10 cellular contexts compared by ENCODE assay signal in genomic region chr11:1335264-1335810, GRCh38. TPM values are rescaled to one million over a fixed set of nuclear protein-coding genes. Genes with fewer than 3 reads are reported as not detected.
DNase-seq lines count a peak whose midpoint lies in the region; ATAC-seq lines count a peak whose summit lies in the region.
"Had no signal": no experiment of that assay in that cellular context is flagged by ENCODE, and none has a peak within 500 bp of the region (broad histone marks: within the 10 kb centered on the region; RNA-seq: fewer than 3 reads in every experiment).

No MANE protein-coding gene starts in this region.

- no peak for DNase-seq in natural killer cell treated with Interleukin-12 subunit alpha and Interleukin-12 subunit beta and Interleukin-15 and Interleukin-18, amount 100 ng/mL, for 72 hours (ENCODE audit: low spot score)
- DNase-seq in NCI-H82 (lab: John Stamatoyannopoulos, UW) (no peak), epidermal melanocyte (ENCODE audit: insufficient read length, low spot score) (no peak)
- DNase-seq: GDM1 had no signal

- peak overlapping the region; percentile 88 to 99 (median 94); a peak in 21 of 22 replicates for H3K27ac ChIP-seq in BLaER1 treated with 17β-estradiol and CSF1 and Interleukin-3, amounts not matched to agents 10 nM and 100 nM
- peak overlapping the region; percentile 20 for H3K27ac ChIP-seq in KOPT-K1 (ENCODE audit: low read depth, low read length, poor library complexity, severe bottlenecking)
- H3K27ac ChIP-seq: SJSA1 had no signal

- peak overlapping the region; percentile 31 to 67 (median 51); a peak in 19 of 20 replicates for H3K4me3 ChIP-seq in BLaER1 treated with 17β-estradiol and CSF1 and Interleukin-3, amounts not matched to agents 10 nM and 100 nM

- H3K9me3 ChIP-seq in BLaER1 treated with 17β-estradiol and CSF1 and Interleukin-3, amounts not matched to agents 10 nM and 100 nM (replicated peaks in 1 of 11) = peaks cover 18 to 77% (median 43%) of the 10 kb centered on the region in 11 experiments; a peak in 21 of 22 replicates
- peaks cover 10% of the 10 kb centered on the region for H3K9me3 ChIP-seq in KOPT-K1 (ENCODE audit: insufficient read depth, low read length, poor library complexity, severe bottlenecking)
- H3K9me3 ChIP-seq: SJSA1 had no signal

- peaks cover 24% of the 10 kb centered on the region for H3K4me1 Mint-ChIP-seq in dendritic cell treated with granulocyte-macrophage colony-stimulating factor and Interleukin-4, amounts not matched to agents 40 ng/mL and 50 ng/mL, for 4 days (ENCODE audit: low read depth)
- peaks cover 18 to 19% of the 10 kb centered on the region in 2 donors for H3K4me1 Mint-ChIP-seq in natural killer cell treated with Interleukin-12 subunit alpha and Interleukin-12 subunit beta and Interleukin-15 and Interleukin-18, amount 100 ng/mL, for 72 hours (ENCODE audit: low read depth in 2 of 2)

- H3K9ac ChIP-seq in BLaER1 treated with 17β-estradiol and CSF1 and Interleukin-3, amounts not matched to agents 10 nM and 100 nM = peak overlapping the region; percentile 72 to 87 (median 85); a peak in 21 of 22 replicates

- H3K27me3 ChIP-seq in BLaER1 treated with 17β-estradiol and CSF1 and Interleukin-3, amounts not matched to agents 10 nM and 100 nM = no peaks in the 10 kb centered on the region
- H3K27me3 ChIP-seq: SJSA1 had no signal

- H3K9me3 Mint-ChIP-seq in dendritic cell treated with granulocyte-macrophage colony-stimulating factor and Interleukin-4, amounts not matched to agents 40 ng/mL and 50 ng/mL, for 4 days = peaks cover 9% of the 10 kb centered on the region
- peaks cover 4% of the 10 kb centered on the region for H3K9me3 Mint-ChIP-seq in natural killer cell treated with Interleukin-12 subunit alpha and Interleukin-12 subunit beta and Interleukin-15 and Interleukin-18, amount 100 ng/mL, for 72 hours

- H3K4me1 ChIP-seq in BLaER1 treated with 17β-estradiol and CSF1 and Interleukin-3, amounts not matched to agents 10 nM and 100 nM = peaks cover 22 to 65% (median 46%) of the 10 kb centered on the region in 10 experiments

- H3K36me3 Mint-ChIP-seq in dendritic cell treated with granulocyte-macrophage colony-stimulating factor and Interleukin-4, amounts not matched to agents 40 ng/mL and 50 ng/mL, for 4 days (ENCODE audit: low read depth) = no peaks in the 10 kb centered on the region
- H3K36me3 Mint-ChIP-seq in natural killer cell treated with Interleukin-12 subunit alpha and Interleukin-12 subunit beta and Interleukin-15 and Interleukin-18, amount 100 ng/mL, for 72 hours = peaks cover 6% of the 10 kb centered on the region

- H3K4me2 ChIP-seq in BLaER1 treated with 17β-estradiol and CSF1 and Interleukin-3, amounts not matched to agents 10 nM and 100 nM = peak overlapping the region; percentile 78 to 98 (median 86)

- H3K27ac Mint-ChIP-seq in dendritic cell treated with granulocyte-macrophage colony-stimulating factor and Interleukin-4, amounts not matched to agents 40 ng/mL and 50 ng/mL, for 4 days = peak overlapping the region; percentile 69
- H3K27ac Mint-ChIP-seq in natural killer cell treated with Interleukin-12 subunit alpha and Interleukin-12 subunit beta and Interleukin-15 and Interleukin-18, amount 100 ng/mL, for 72 hours = peak overlapping the region; percentile 39 to 43

- intact Hi-C loops in dendritic cell treated with granulocyte-macrophage colony-stimulating factor and Interleukin-4, amounts not matched to agents 40 ng/mL and 50 ng/mL, for 4 days (cut with micrococcal nuclease) = loop anchor here (5.0 kb wide), 1 partner anchor 47 kb away; no protein-coding TSS in a partner anchor

- H3K4me3 Mint-ChIP-seq in dendritic cell treated with granulocyte-macrophage colony-stimulating factor and Interleukin-4, amounts not matched to agents 40 ng/mL and 50 ng/mL, for 4 days = no peak overlapping the region
- H3K4me3 Mint-ChIP-seq in natural killer cell treated with Interleukin-12 subunit alpha and Interleukin-12 subunit beta and Interleukin-15 and Interleukin-18, amount 100 ng/mL, for 72 hours = peak overlapping the region; percentile 79

- no peak for ATAC-seq in natural killer cell treated with Interleukin-12 subunit alpha and Interleukin-12 subunit beta and Interleukin-15 and Interleukin-18, amount 100 ng/mL, for 72 hours
- ATAC-seq in HG02571 (IDR thresholded peaks at IDR 0.05; ENCODE audit: unreplicated experiment) = no peak
- no peak for ATAC-seq in GM19452 (IDR thresholded peaks at IDR 0.05; ENCODE audit: unreplicated experiment)

- peaks cover 8% of the 10 kb centered on the region for H3K27me3 Mint-ChIP-seq in dendritic cell treated with granulocyte-macrophage colony-stimulating factor and Interleukin-4, amounts not matched to agents 40 ng/mL and 50 ng/mL, for 4 days
- peaks cover 0 to 6% of the 10 kb centered on the region in 2 donors for H3K27me3 Mint-ChIP-seq in natural killer cell treated with Interleukin-12 subunit alpha and Interleukin-12 subunit beta and Interleukin-15 and Interleukin-18, amount 100 ng/mL, for 72 hours

- peaks cover 0 to 42% (median 0%) of the 10 kb centered on the region in 11 experiments; a peak in 7 of 22 replicates for H3K36me3 ChIP-seq in BLaER1 treated with 17β-estradiol and CSF1 and Interleukin-3, amounts not matched to agents 10 nM and 100 nM
- no peaks in the 10 kb centered on the region for H3K36me3 ChIP-seq in KOPT-K1 (ENCODE audit: insufficient read depth, low read length)
- H3K36me3 ChIP-seq: SJSA1 had no signal

- no peaks in the 10 kb centered on the region; a peak in 1 of 22 replicates for H4K20me1 ChIP-seq in BLaER1 treated with 17β-estradiol and CSF1 and Interleukin-3, amounts not matched to agents 10 nM and 100 nM

RNA-seq across cellular contexts. Expression of gene TOLLIP, which starts 25.9 kb away (rescaled TPM):
- total RNA-seq in natural killer cell treated with Interleukin-12 subunit alpha and Interleukin-12 subunit beta and Interleukin-15 and Interleukin-18, amount 100 ng/mL, for 72 hours = 10 to 100 TPM; 53.2 to 56.4 TPM

RNA-seq across cellular contexts. Expression of gene BRSK2, which starts 54.4 kb away (rescaled TPM):
- total RNA-seq in natural killer cell treated with Interleukin-12 subunit alpha and Interleukin-12 subunit beta and Interleukin-15 and Interleukin-18, amount 100 ng/mL, for 72 hours = under 1 TPM; 0.17 to 0.33 TPM
